ENCODE assay signal across 15 cellular contexts in genomic region chrX:140123446-140123845, GRCh38.
A peak's percentile ranks its signal among the peaks of the same experiment; 100 is the strongest.
DNase-seq lines count a peak whose midpoint lies in the region; ATAC-seq and TF ChIP-seq lines count a peak whose summit lies in the region.
"Had no signal": no experiment of that assay in that cellular context is flagged by ENCODE, and none has a peak within 500 bp of the region (broad histone marks: within the 10 kb centered on the region; RNA-seq: fewer than 3 reads in every experiment).

No MANE protein-coding gene starts in this region.

- H3K4me1 Mint-ChIP-seq in MCF 10A (ENCODE audit: insufficient read depth, unreplicated experiment) (no peaks in the 10 kb centered on the region), glutamatergic neuron (ENCODE audit: low read depth, unreplicated experiment) (no peaks in the 10 kb centered on the region)
- H3K4me1 Mint-ChIP-seq: activated CD4-positive, alpha-beta T cell treated with anti-CD3 and anti-CD28 coated beads, Interleukin-2, amount 10 ng/mL, durations not matched to agents 7 days and 5 days had no signal

- H3K27me3 Mint-ChIP-seq in MCF 10A (ENCODE audit: insufficient read depth, unreplicated experiment): peaks cover 13% of the 10 kb centered on the region
- peaks cover 2% of the 10 kb centered on the region for H3K27me3 Mint-ChIP-seq in glutamatergic neuron (ENCODE audit: unreplicated experiment)
- H3K27me3 Mint-ChIP-seq: activated CD4-positive, alpha-beta T cell treated with anti-CD3 and anti-CD28 coated beads, Interleukin-2, amount 10 ng/mL, durations not matched to agents 7 days and 5 days had no signal

- no peak overlapping the region for H3K4me2 ChIP-seq in OCI-LY7 (ENCODE audit: low read length)

- POLR2A ChIA-PET in MCF 10A (lab: Yijun Ruan, JAX): no interaction called here
- POLR2A ChIA-PET in OCI-LY7 (lab: Charles Lee): no interaction called here

- H3K9me3 ChIP-seq in breast epithelium (no peaks in the 10 kb centered on the region), OCI-LY7 (ENCODE audit: low read length) (no peaks in the 10 kb centered on the region), colonic mucosa (no peaks in the 10 kb centered on the region)
- H3K9me3 ChIP-seq: Peyer's patch, thoracic aorta had no signal

- H4K20me1 ChIP-seq in OCI-LY7 (ENCODE audit: insufficient read depth, low read length): no peaks in the 10 kb centered on the region

- no peak for TF ChIP-seq POLR2A in breast epithelium (IDR thresholded peaks at IDR 0.05)

- no peak overlapping the region for H3K9ac ChIP-seq in colonic mucosa (ENCODE audit: low read depth in 2 of 2, low read length in 2 of 2)

- H3K4me3 ChIP-seq in breast epithelium (no peak overlapping the region), OCI-LY7 (ENCODE audit: low read depth, low read length, poor library complexity, severe bottlenecking) (no peak overlapping the region), colonic mucosa (no peak overlapping the region)
- H3K4me3 ChIP-seq: Peyer's patch, thoracic aorta had no signal

- intact Hi-C loops in MCF 10A (cut with micrococcal nuclease): no loop called here
- intact Hi-C loops in breast epithelium (cut with DNase I; ENCODE audit: low total_unique reads): no loop called here
- intact Hi-C loops in OCI-LY7 (cut with micrococcal nuclease; ENCODE audit: unreplicated experiment): no loop called here
- intact Hi-C loops in colonic mucosa (cut with DNase I): no loop called here
- intact Hi-C loops in left colon (cut with DNase I, micrococcal nuclease): no loop called here

- H3K9me3 Mint-ChIP-seq in MCF 10A (ENCODE audit: unreplicated experiment) (peaks cover 25% of the 10 kb centered on the region), glutamatergic neuron (ENCODE audit: unreplicated experiment) (peaks cover 1% of the 10 kb centered on the region)
- H3K9me3 Mint-ChIP-seq: activated CD4-positive, alpha-beta T cell treated with anti-CD3 and anti-CD28 coated beads, Interleukin-2, amount 10 ng/mL, durations not matched to agents 7 days and 5 days; activated T-helper 1 cell treated with anti-CD3 and anti-CD28 coated beads, Interleukin-12 subunit alpha, Interleukin-12 subunit beta, Interleukin-2, Interleukin-4 antibody, amounts not matched to agents 30 ng/mL and 10 ng/mL and 1 ng/mL, durations not matched to agents 14 hours and 24 hours and 36 hours had no signal

- peak; percentile 17 for DNase-seq in MCF 10A (ENCODE audit: unreplicated experiment)
- no peak for DNase-seq in breast epithelium (ENCODE audit: low spot score in 2 of 2)
- no peak for DNase-seq in OCI-LY7 (ENCODE audit: low spot score)
- DNase-seq in glutamatergic neuron: peak; percentile 13
- no peak for DNase-seq in colonic mucosa
- no peak for DNase-seq in stimulated activated naive CD8-positive, alpha-beta T cell treated with anti-CD3 and anti-CD28 coated beads, Interleukin-15, Interleukin-2, amounts not matched to agents 100 U/mL and 50 U/mL, for 24 hours
- DNase-seq in left colon: no peak
- no peak for DNase-seq in activated T-cell treated with anti-CD3 and anti-CD28 coated beads, Interleukin-2, amount 50 U/mL, for 1 hour
- DNase-seq: activated CD4-positive, alpha-beta T cell treated with anti-CD3 and anti-CD28 coated beads, Interleukin-2, amount 10 ng/mL, durations not matched to agents 7 days and 5 days; DMS153; NCI-H1417; Peyer's patch; T-helper 1 cell had no signal

- CTCF ChIA-PET in MCF 10A (lab: Yijun Ruan, JAX): interaction anchor here (1.1 to 1.2 kb wide), 2 partner anchors 60 to 540 kb away, joined by 3 to 6 read pairs; no protein-coding TSS in a partner anchor
- CTCF ChIA-PET in OCI-LY7 (lab: Charles Lee; ENCODE audit: unreplicated experiment): no interaction called here

- H2AFZ ChIP-seq in OCI-LY7 (ENCODE audit: low read length): no peak overlapping the region

- no peak for ATAC-seq in stimulated activated naive CD8-positive, alpha-beta T cell treated with anti-CD3 and anti-CD28 coated beads, Interleukin-15, Interleukin-2, amounts not matched to agents 100 U/mL and 50 U/mL, for 24 hours
- no peak for ATAC-seq in left colon

- no peaks in the 10 kb centered on the region for H3K79me2 ChIP-seq in OCI-LY7 (ENCODE audit: insufficient read depth, low read depth, low read length)

- H3K36me3 Mint-ChIP-seq in MCF 10A (ENCODE audit: insufficient read depth, unreplicated experiment) (no peaks in the 10 kb centered on the region), glutamatergic neuron (ENCODE audit: unreplicated experiment) (no peaks in the 10 kb centered on the region)

- H3K4me1 ChIP-seq in breast epithelium (no peaks in the 10 kb centered on the region), OCI-LY7 (ENCODE audit: insufficient read depth, low read length, poor library complexity, severe bottlenecking) (no peaks in the 10 kb centered on the region), colonic mucosa (no peaks in the 10 kb centered on the region)
- H3K4me1 ChIP-seq: Peyer's patch had no signal

- no peak overlapping the region for H3K27ac ChIP-seq in breast epithelium
- H3K27ac ChIP-seq in OCI-LY7 (ENCODE audit: low read depth, low read length, poor library complexity, severe bottlenecking): no peak overlapping the region
- no peak overlapping the region for H3K27ac ChIP-seq in colonic mucosa
- H3K27ac ChIP-seq: Peyer's patch, thoracic aorta had no signal

- H3K27ac Mint-ChIP-seq in MCF 10A (ENCODE audit: low read depth, unreplicated experiment) (no peak overlapping the region), glutamatergic neuron (ENCODE audit: unreplicated experiment) (no peak overlapping the region)
- H3K27ac Mint-ChIP-seq: activated CD4-positive, alpha-beta T cell treated with anti-CD3 and anti-CD28 coated beads, Interleukin-2, amount 10 ng/mL, durations not matched to agents 7 days and 5 days; activated T-helper 1 cell treated with anti-CD3 and anti-CD28 coated beads, Interleukin-12 subunit alpha, Interleukin-12 subunit beta, Interleukin-2, Interleukin-4 antibody, amounts not matched to agents 30 ng/mL and 10 ng/mL and 1 ng/mL, durations not matched to agents 14 hours and 24 hours and 36 hours had no signal

- peak; percentile 18 for TF ChIP-seq CTCF in MCF 10A (IDR thresholded peaks at IDR 0.05; ENCODE audit: unreplicated experiment)
- TF ChIP-seq CTCF in breast epithelium (IDR thresholded peaks at IDR 0.05): no peak
- TF ChIP-seq CTCF in OCI-LY7 (conservative IDR thresholded peaks at IDR 0.05; ENCODE audit: low read length): peak; percentile 41
- no peak for TF ChIP-seq CTCF in glutamatergic neuron (IDR thresholded peaks at IDR 0.05; ENCODE audit: partially characterized antibody, unreplicated experiment)
- no peak for TF ChIP-seq CTCF in colonic mucosa (IDR thresholded peaks at IDR 0.05)

- BruUV-seq in MCF 10A (replicated peaks; lab: Mats Ljungman, UMichigan) (no TSS peak), OCI-LY7 (replicated peaks; lab: Mats Ljungman, UMichigan) (no TSS peak)

- H3K4me3 Mint-ChIP-seq in MCF 10A (ENCODE audit: unreplicated experiment): no peak overlapping the region
- no peak overlapping the region for H3K4me3 Mint-ChIP-seq in glutamatergic neuron (ENCODE audit: unreplicated experiment)
- H3K4me3 Mint-ChIP-seq: activated CD4-positive, alpha-beta T cell treated with anti-CD3 and anti-CD28 coated beads, Interleukin-2, amount 10 ng/mL, durations not matched to agents 7 days and 5 days; activated T-helper 1 cell treated with anti-CD3 and anti-CD28 coated beads, Interleukin-12 subunit alpha, Interleukin-12 subunit beta, Interleukin-2, Interleukin-4 antibody, amounts not matched to agents 30 ng/mL and 10 ng/mL and 1 ng/mL, durations not matched to agents 14 hours and 24 hours and 36 hours had no signal

- H3K36me3 ChIP-seq in breast epithelium (no peaks in the 10 kb centered on the region), OCI-LY7 (ENCODE audit: insufficient read depth, low read length) (no peaks in the 10 kb centered on the region), colonic mucosa (no peaks in the 10 kb centered on the region)
- H3K36me3 ChIP-seq: Peyer's patch, thoracic aorta had no signal

- H3K27me3 ChIP-seq in breast epithelium (peaks cover 0 to 20% of the 10 kb centered on the region in 2 donors), colonic mucosa (no peaks in the 10 kb centered on the region)
- H3K27me3 ChIP-seq: Peyer's patch had no signal

- no peaks in the 10 kb centered on the region for H3K9me2 ChIP-seq in OCI-LY7 (ENCODE audit: insufficient read depth, low read length)

Comparison
In these comparisons a context has a peak if more than half of its experiments do, and no peak if none do; other contexts are left out.
1. DNase-seq: peak in MCF 10A (single experiment) and glutamatergic neuron (single experiment); none in breast epithelium (0 of 2), OCI-LY7 (single experiment), colonic mucosa (single experiment), stimulated activated naive CD8-positive, alpha-beta T cell treated with anti-CD3 and anti-CD28 coated beads, Interleukin-15, Interleukin-2, amounts not matched to agents 100 U/mL and 50 U/mL, for 24 hours (single experiment), left colon (0 of 2) and activated T-cell treated with anti-CD3 and anti-CD28 coated beads, Interleukin-2, amount 50 U/mL, for 1 hour (single experiment).
2. CTCF ChIP-seq: peak in MCF 10A (single experiment) and OCI-LY7 (single experiment); none in breast epithelium (0 of 3), glutamatergic neuron (single experiment) and colonic mucosa (single experiment).